Comparison of ENCODE assay signal across 17 cellular contexts in the genomic region with DNA sequence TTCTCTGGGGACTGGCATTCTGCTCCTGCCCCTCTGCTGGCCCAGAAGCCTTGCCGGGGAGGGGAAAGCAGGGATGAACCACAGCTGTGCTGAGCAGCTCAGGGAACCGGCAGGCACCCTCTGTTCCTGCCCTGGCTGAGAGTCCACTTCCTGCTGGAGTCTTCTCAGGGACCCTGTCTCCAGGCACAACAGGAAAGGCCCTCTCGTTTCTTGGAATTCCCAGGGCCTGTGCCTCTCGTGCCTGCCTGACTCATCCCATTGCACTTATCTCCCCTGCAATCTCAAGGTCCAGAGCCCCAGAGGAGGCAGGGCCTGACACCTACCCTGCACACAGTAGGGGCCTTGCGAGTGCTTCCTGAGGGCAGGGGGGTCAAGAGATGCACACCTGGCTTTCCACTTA. TPM values are rescaled to one million over a fixed set of nuclear protein-coding genes. Genes with fewer than 3 reads are reported as not detected.
DNase-seq lines count a peak whose midpoint lies in the region; ATAC-seq, FAIRE-seq and TF ChIP-seq lines count a peak whose summit lies in the region.
"Had no signal": no experiment of that assay in that cellular context is flagged by ENCODE, and none has a peak within 500 bp of the region (broad histone marks: within the 10 kb centered on the region; RNA-seq: fewer than 3 reads in every experiment).

No MANE protein-coding gene starts in this region.

- intact Hi-C loops in endothelial cell of umbilical vein (cut with micrococcal nuclease): loop anchor here (1.0 kb wide), 1 partner anchor 11 kb away; no protein-coding TSS in a partner anchor
- intact Hi-C loops in tibial artery (cut with DNase I; ENCODE audit: low total_unique reads): no loop called here

- H3K4me1 ChIP-seq in Peyer's patch (peaks cover 0 to 39% (median 0%) of the 10 kb centered on the region in 4 donors), endothelial cell of umbilical vein (ENCODE audit: control insufficient read depth, extremely low read depth, insufficient read depth, low read length) (peaks cover 17% of the 10 kb centered on the region), tibial artery (peaks cover 0 to 38% (median 5%) of the 10 kb centered on the region in 4 donors)

- no peak overlapping the region for H3K9ac ChIP-seq in endothelial cell of umbilical vein (replicated peaks; ENCODE audit: extremely low read depth, insufficient read depth, low read length)

- H3K4me3 ChIP-seq in Peyer's patch (no peak overlapping the region), endothelial cell of umbilical vein (replicated peaks in 1 of 3; ENCODE audit: insufficient read depth in 1 of 3, low read depth in 1 of 3, low read length in 3 of 3) (no peak overlapping the region), tibial artery (no peak overlapping the region)
- H3K4me3 ChIP-seq: testis had no signal

- no peaks in the 10 kb centered on the region for H4K20me1 ChIP-seq in endothelial cell of umbilical vein (replicated peaks; ENCODE audit: control insufficient read depth, extremely low read depth, insufficient read depth, low read length)

- no peaks in the 10 kb centered on the region for H3K36me3 ChIP-seq in Peyer's patch
- H3K36me3 ChIP-seq in endothelial cell of umbilical vein (ENCODE audit: control insufficient read depth in 2 of 2, extremely low read depth in 1 of 2, insufficient read depth in 2 of 2, low read length in 2 of 2): no peaks in the 10 kb centered on the region
- no peaks in the 10 kb centered on the region for H3K36me3 ChIP-seq in tibial artery

- dilution Hi-C loops in endothelial cell of umbilical vein (cut with MboI; ENCODE audit: extremely low pct_ligation_motif_present, low sequenced_read_pairs): no loop called here

- in situ Hi-C loops in GM13977 (cut with MboI; ENCODE audit: low pct_unique_long_range_greater_than_20kb, low sequenced_read_pairs, unreplicated experiment): no loop called here

- CTCF ChIA-PET in endothelial cell of umbilical vein (lab: Charles Lee): interaction anchor here (0.5 to 0.9 kb wide), 3 partner anchors 30 to 54 kb away, joined by 3 read pairs; no protein-coding TSS in a partner anchor

- FAIRE-seq in endothelial cell of umbilical vein (lab: Jason Lieb, UNC): peak; percentile 84
- FAIRE-seq: endometrium had no signal

- H2AFZ ChIP-seq in endothelial cell of umbilical vein (ENCODE audit: low read depth, low read length): no peak overlapping the region

- H3K9me1 ChIP-seq in endothelial cell of umbilical vein (replicated peaks; ENCODE audit: control insufficient read depth, extremely low read depth, insufficient read depth, low read length): no peaks in the 10 kb centered on the region

- ATAC-seq in activated T-cell treated with anti-CD3 and anti-CD28 coated beads, Interleukin-2, amount 50 U/mL, for 72 hours (replicated peaks in 1 of 2): no peak

- POLR2A ChIA-PET in endothelial cell of umbilical vein (lab: Charles Lee): no interaction called here

- H3K4me2 ChIP-seq in endothelial cell of umbilical vein (ENCODE audit: insufficient read depth, low read length): no peak overlapping the region

- DNase-seq in GM03348 (ENCODE audit: low spot score) (peak; percentile 75), Peyer's patch (peak in 2 of 3 donors; percentile 58 to 70), endothelial cell of umbilical vein (ENCODE audit: low read depth, low spot score) (peak; percentile 46), osteocyte (ENCODE audit: extremely low spot score, unreplicated experiment) (no peak), cerebellum (ENCODE audit: low spot score) (no peak), GM13977 (ENCODE audit: low spot score) (no peak), tibial artery (no peak)
- DNase-seq in activated T-cell treated with anti-CD3 and anti-CD28 coated beads, Interleukin-2, amount 50 U/mL, for 72 hours: no peak
- DNase-seq: activated CD4-positive, alpha-beta T cell treated with anti-CD3 and anti-CD28 coated beads, Interleukin-2, amount 50 U/mL, for 4 hours; activated naive CD8-positive, alpha-beta T cell treated with anti-CD3 and anti-CD28 coated beads for 36 hours; immature natural killer cell; Karpas-422; NCI-H510A; occipital lobe; stimulated activated CD4-positive, alpha-beta T cell treated with anti-CD3 and anti-CD28 coated beads, Interleukin-4, amount 100 ng/mL, for 4 hours; testis had no signal

- H3K27me3 ChIP-seq in Peyer's patch (no peaks in the 10 kb centered on the region), endothelial cell of umbilical vein (ENCODE audit: control insufficient read depth in 2 of 2, insufficient read depth in 2 of 2, low read length in 2 of 2) (peaks cover 0 to 4% of the 10 kb centered on the region in 2 experiments), tibial artery (no peaks in the 10 kb centered on the region)
- H3K27me3 ChIP-seq: testis had no signal

- TF ChIP-seq POLR2A in Peyer's patch (IDR thresholded peaks at IDR 0.05) (no peak), endothelial cell of umbilical vein (IDR thresholded peaks at IDR 0.05; ENCODE audit: low read depth, low read length) (no peak)

- peaks cover 3% of the 10 kb centered on the region for H3K9me3 Mint-ChIP-seq in osteocyte (ENCODE audit: unreplicated experiment)
- H3K9me3 Mint-ChIP-seq in activated T-cell treated with anti-CD3 and anti-CD28 coated beads, Interleukin-2, amount 50 U/mL, for 72 hours: peaks cover 0 to 2% of the 10 kb centered on the region in 2 donors
- H3K9me3 Mint-ChIP-seq: activated naive CD8-positive, alpha-beta T cell treated with anti-CD3 and anti-CD28 coated beads for 36 hours; immature natural killer cell had no signal

- H3K4me3 Mint-ChIP-seq in osteocyte (ENCODE audit: unreplicated experiment): no peak overlapping the region
- H3K4me3 Mint-ChIP-seq in activated T-cell treated with anti-CD3 and anti-CD28 coated beads, Interleukin-2, amount 50 U/mL, for 72 hours: no peak overlapping the region
- H3K4me3 Mint-ChIP-seq: activated naive CD8-positive, alpha-beta T cell treated with anti-CD3 and anti-CD28 coated beads for 36 hours; immature natural killer cell had no signal

- no peaks in the 10 kb centered on the region for H3K27me3 Mint-ChIP-seq in osteocyte (ENCODE audit: unreplicated experiment)
- H3K27me3 Mint-ChIP-seq in activated T-cell treated with anti-CD3 and anti-CD28 coated beads, Interleukin-2, amount 50 U/mL, for 72 hours (ENCODE audit: low read depth): peaks cover 36% of the 10 kb centered on the region

- H3K79me2 ChIP-seq in endothelial cell of umbilical vein (ENCODE audit: control insufficient read depth, insufficient read depth, low read length): no peaks in the 10 kb centered on the region

- no peaks in the 10 kb centered on the region for H3K9me3 ChIP-seq in Peyer's patch
- H3K9me3 ChIP-seq in endothelial cell of umbilical vein (replicated peaks; ENCODE audit: control insufficient read depth, insufficient read depth, low read length): no peaks in the 10 kb centered on the region
- H3K9me3 ChIP-seq in tibial artery: no peaks in the 10 kb centered on the region
- H3K9me3 ChIP-seq: testis had no signal

- no peaks in the 10 kb centered on the region for H3K36me3 Mint-ChIP-seq in osteocyte (ENCODE audit: unreplicated experiment)
- H3K36me3 Mint-ChIP-seq in activated T-cell treated with anti-CD3 and anti-CD28 coated beads, Interleukin-2, amount 50 U/mL, for 72 hours (ENCODE audit: insufficient read depth in 2 of 2): no peaks in the 10 kb centered on the region
- H3K36me3 Mint-ChIP-seq: activated naive CD8-positive, alpha-beta T cell treated with anti-CD3 and anti-CD28 coated beads for 36 hours; immature natural killer cell had no signal

- H3K4me1 Mint-ChIP-seq in osteocyte (ENCODE audit: unreplicated experiment): peaks cover 50% of the 10 kb centered on the region
- H3K4me1 Mint-ChIP-seq in activated T-cell treated with anti-CD3 and anti-CD28 coated beads, Interleukin-2, amount 50 U/mL, for 72 hours (ENCODE audit: low read depth): peaks cover 9% of the 10 kb centered on the region
- H3K4me1 Mint-ChIP-seq: immature natural killer cell had no signal

- BruUV-seq in endothelial cell of umbilical vein (replicated peaks; lab: Mats Ljungman, UMichigan): no TSS peak

- peak overlapping the region; percentile 84 for H3K27ac Mint-ChIP-seq in osteocyte (ENCODE audit: unreplicated experiment)
- no peak overlapping the region for H3K27ac Mint-ChIP-seq in activated T-cell treated with anti-CD3 and anti-CD28 coated beads, Interleukin-2, amount 50 U/mL, for 72 hours
- H3K27ac Mint-ChIP-seq: activated naive CD8-positive, alpha-beta T cell treated with anti-CD3 and anti-CD28 coated beads for 36 hours; immature natural killer cell had no signal

- H3K27ac ChIP-seq in Peyer's patch (peak overlapping the region in 1 of 4 donors; percentile 90), endothelial cell of umbilical vein (ENCODE audit: insufficient read depth, low read depth, low read length) (no peak overlapping the region), tibial artery (no peak overlapping the region)

- TF ChIP-seq CTCF in Peyer's patch (IDR thresholded peaks at IDR 0.05): no peak
- no peak for TF ChIP-seq CTCF in endothelial cell of umbilical vein (IDR thresholded peaks at IDR 0.05; ENCODE audit: extremely low read depth in 1 of 2, insufficient read depth in 1 of 2, low read depth in 1 of 2, low read length in 2 of 2)
- no peak for TF ChIP-seq CTCF in osteocyte (IDR thresholded peaks at IDR 0.05)
- TF ChIP-seq CTCF in GM13977 (IDR thresholded peaks at IDR 0.05; ENCODE audit: extremely low read depth, insufficient read depth, missing control alignments): no peak
- no peak for TF ChIP-seq CTCF in tibial artery (IDR thresholded peaks at IDR 0.05)

TF ChIP-seq in endothelial cell of umbilical vein, 7 proteins besides CTCF, POLR2A, EP300 and RAD21 (continues in another document):
- TF ChIP-seq MYC (IDR thresholded peaks at IDR 0.05; ENCODE audit: low read depth, low read length) (no peak), JUN (IDR thresholded peaks at IDR 0.05; ENCODE audit: borderline replicate concordance, insufficient read depth, insufficient read length, low read depth) (peak; percentile 12), GATA2 (IDR thresholded peaks at IDR 0.05; ENCODE audit: insufficient read depth, insufficient read length, low read depth, low read length) (peak; percentile 94)

RNA-seq across cellular contexts. Expression of gene EDN2, which starts 1.1 kb away (rescaled TPM):
- total RNA-seq in Peyer's patch (10 to 100 TPM in 3 of 4 donors, not detected in 1; 43.2 to 75.0 (median 49.1) TPM), endothelial cell of umbilical vein (not detected in 2 replicates), osteocyte (not detected in 2 replicates), cerebellum (not detected)
- polyA plus RNA-seq in endothelial cell of umbilical vein: not detected in 2 replicates
- 0.09 TPM in 1 of 2 replicates, not detected in the other for polyA plus RNA-seq in endothelial cell of umbilical vein (2011; cell fraction: cytosol; rRNA removed)
- polyA plus RNA-seq in endothelial cell of umbilical vein (2011; cell fraction: nucleus; rRNA removed): not detected in 2 replicates
- polyA plus RNA-seq in endothelial cell of umbilical vein (2012): not detected in 2 replicates
- polyA minus RNA-seq in endothelial cell of umbilical vein: not detected in 2 replicates
- polyA minus RNA-seq in endothelial cell of umbilical vein (2011; cell fraction: cytosol; rRNA and poly(A)+ RNA removed): 1.6 TPM
- polyA minus RNA-seq in endothelial cell of umbilical vein (2011; cell fraction: nucleus; rRNA and poly(A)+ RNA removed): not detected in 2 replicates
- total RNA-seq in activated T-cell treated with anti-CD3 and anti-CD28 coated beads, Interleukin-2, amount 50 U/mL, for 72 hours: not detected
- total RNA-seq: activated naive CD8-positive, alpha-beta T cell treated with anti-CD3 and anti-CD28 coated beads for 36 hours; occipital lobe; testis had no signal
- polyA plus RNA-seq: immature natural killer cell had no signal

Comparison
In these comparisons a context has a peak if more than half of its experiments do, and no peak if none do; other contexts are left out.
1. DNase-seq: peak in GM03348 (single experiment), Peyer's patch (2 of 3) and endothelial cell of umbilical vein (single experiment); none in osteocyte (single experiment), cerebellum (single experiment), GM13977 (single experiment), activated T-cell treated with anti-CD3 and anti-CD28 coated beads, Interleukin-2, amount 50 U/mL, for 72 hours (0 of 2) and tibial artery (0 of 2).